28 cellular contexts compared by ENCODE assay signal in genomic region chr22:49116486-49116885, GRCh38.
"Had no signal": no experiment of that assay in that cellular context is flagged by ENCODE, and none has a peak within 500 bp of the region (broad histone marks: within the 10 kb centered on the region; RNA-seq: fewer than 3 reads in every experiment).

No MANE protein-coding gene starts in this region.

- H3K36me3 ChIP-seq: ascending aorta, breast epithelium, cardiac muscle cell, colonic mucosa, esophagus squamous epithelium, gastroesophageal sphincter, heart right ventricle, WERI-Rb-1 had no signal

- ATAC-seq: activated CD4-positive, CD25-positive, alpha-beta regulatory T cell treated with anti-CD3 and anti-CD28 coated beads, Interleukin-2, amount 50 U/mL, for 24 hours; activated CD8-positive, alpha-beta T cell treated with anti-CD3 and anti-CD28 coated beads for 36 hours; activated T-cell treated with anti-CD3 and anti-CD28 coated beads, Interleukin-2, amount 50 U/mL, for 72 hours; gastroesophageal sphincter; heart right ventricle had no signal

- DNase-seq: activated B cell treated with CpG ODN at 0.5 μM for 24 hours; activated CD4-positive, alpha-beta T cell treated with anti-CD3 and anti-CD28 coated beads for 48 hours; activated CD4-positive, alpha-beta T cell treated with anti-CD3 and anti-CD28 coated beads, Interleukin-2, amount 50 U/mL, for 1 hour; activated CD4-positive, alpha-beta T cell treated with anti-CD3 and anti-CD28 coated beads, Interleukin-2, amount 50 U/mL, for 48 hours; activated CD8-positive, alpha-beta memory T cell treated with anti-CD3 and anti-CD28 coated beads for 24 hours; activated CD8-positive, alpha-beta T cell treated with anti-CD3 and anti-CD28 coated beads for 36 hours; activated naive CD4-positive, alpha-beta T cell treated with anti-CD3 and anti-CD28 coated beads for 36 hours; activated naive CD8-positive, alpha-beta T cell treated with anti-CD3 and anti-CD28 coated beads for 36 hours; activated T-cell treated with anti-CD3 and anti-CD28 coated beads for 4 hours; activated T-cell treated with anti-CD3 and anti-CD28 coated beads, Interleukin-2, amount 50 U/mL, for 24 hours; activated T-cell treated with anti-CD3 and anti-CD28 coated beads, Interleukin-2, amount 50 U/mL, for 72 hours; central memory CD4-positive, alpha-beta T cell; cerebellar nuclear complex; colonic mucosa; effector CD8-positive, alpha-beta T cell; esophagus squamous epithelium; foreskin melanocyte; heart right ventricle; T-helper 2 cell; WERI-Rb-1 had no signal

- H3K36me3 Mint-ChIP-seq: activated naive CD4-positive, alpha-beta T cell treated with anti-CD3 and anti-CD28 coated beads, Interleukin-2, amount 50 U/mL, for 24 hours; activated naive CD8-positive, alpha-beta T cell treated with anti-CD3 and anti-CD28 coated beads for 36 hours; brain had no signal

- H3K27ac ChIP-seq: ascending aorta, breast epithelium, cardiac muscle cell, colonic mucosa, epithelial cell of prostate, esophagus squamous epithelium, gastroesophageal sphincter, heart right ventricle, WERI-Rb-1 had no signal

- H3K4me3 ChIP-seq: ascending aorta, breast epithelium, cardiac muscle cell, colonic mucosa, esophagus squamous epithelium, gastroesophageal sphincter, heart right ventricle had no signal

- H3K27me3 ChIP-seq: ascending aorta, breast epithelium, cardiac muscle cell, colonic mucosa had no signal

- H3K9me3 Mint-ChIP-seq: activated B cell treated with CpG ODN at 0.5 μM for 24 hours; activated CD8-positive, alpha-beta T cell treated with anti-CD3 and anti-CD28 coated beads for 36 hours; activated naive CD4-positive, alpha-beta T cell treated with anti-CD3 and anti-CD28 coated beads for 36 hours; activated naive CD4-positive, alpha-beta T cell treated with anti-CD3 and anti-CD28 coated beads, Interleukin-2, amount 50 U/mL, for 24 hours; activated naive CD8-positive, alpha-beta T cell treated with anti-CD3 and anti-CD28 coated beads for 36 hours; activated T-cell treated with anti-CD3 and anti-CD28 coated beads, Interleukin-2, amount 50 U/mL, for 24 hours; activated T-cell treated with anti-CD3 and anti-CD28 coated beads, Interleukin-2, amount 50 U/mL, for 72 hours had no signal

- H3K9me3 ChIP-seq: ascending aorta, breast epithelium, colonic mucosa, esophagus squamous epithelium, gastroesophageal sphincter had no signal

- H3K4me1 Mint-ChIP-seq: activated B cell treated with CpG ODN at 0.5 μM for 24 hours; activated naive CD4-positive, alpha-beta T cell treated with anti-CD3 and anti-CD28 coated beads, Interleukin-2, amount 50 U/mL, for 24 hours; activated naive CD8-positive, alpha-beta T cell treated with anti-CD3 and anti-CD28 coated beads for 36 hours had no signal

- H3K27me3 Mint-ChIP-seq: activated B cell treated with CpG ODN at 0.5 μM for 24 hours; activated CD8-positive, alpha-beta T cell treated with anti-CD3 and anti-CD28 coated beads for 36 hours; activated naive CD4-positive, alpha-beta T cell treated with anti-CD3 and anti-CD28 coated beads, Interleukin-2, amount 50 U/mL, for 24 hours; activated naive CD8-positive, alpha-beta T cell treated with anti-CD3 and anti-CD28 coated beads for 36 hours; activated T-cell treated with anti-CD3 and anti-CD28 coated beads, Interleukin-2, amount 50 U/mL, for 24 hours had no signal

- H3K27ac Mint-ChIP-seq: activated B cell treated with CpG ODN at 0.5 μM for 24 hours; activated CD8-positive, alpha-beta T cell treated with anti-CD3 and anti-CD28 coated beads for 36 hours; activated naive CD4-positive, alpha-beta T cell treated with anti-CD3 and anti-CD28 coated beads for 36 hours; activated naive CD4-positive, alpha-beta T cell treated with anti-CD3 and anti-CD28 coated beads, Interleukin-2, amount 50 U/mL, for 24 hours; activated naive CD8-positive, alpha-beta T cell treated with anti-CD3 and anti-CD28 coated beads for 36 hours; activated T-cell treated with anti-CD3 and anti-CD28 coated beads, Interleukin-2, amount 50 U/mL, for 24 hours; activated T-cell treated with anti-CD3 and anti-CD28 coated beads, Interleukin-2, amount 50 U/mL, for 72 hours had no signal

- H3K4me1 ChIP-seq: breast epithelium, colonic mucosa, gastroesophageal sphincter had no signal

- H3K4me3 Mint-ChIP-seq: activated B cell treated with CpG ODN at 0.5 μM for 24 hours; activated CD8-positive, alpha-beta T cell treated with anti-CD3 and anti-CD28 coated beads for 36 hours; activated naive CD4-positive, alpha-beta T cell treated with anti-CD3 and anti-CD28 coated beads for 36 hours; activated naive CD4-positive, alpha-beta T cell treated with anti-CD3 and anti-CD28 coated beads, Interleukin-2, amount 50 U/mL, for 24 hours; activated naive CD8-positive, alpha-beta T cell treated with anti-CD3 and anti-CD28 coated beads for 36 hours; activated T-cell treated with anti-CD3 and anti-CD28 coated beads, Interleukin-2, amount 50 U/mL, for 24 hours; activated T-cell treated with anti-CD3 and anti-CD28 coated beads, Interleukin-2, amount 50 U/mL, for 72 hours; brain had no signal
